ENCODE assay signal across 16 cellular contexts in the genomic region with DNA sequence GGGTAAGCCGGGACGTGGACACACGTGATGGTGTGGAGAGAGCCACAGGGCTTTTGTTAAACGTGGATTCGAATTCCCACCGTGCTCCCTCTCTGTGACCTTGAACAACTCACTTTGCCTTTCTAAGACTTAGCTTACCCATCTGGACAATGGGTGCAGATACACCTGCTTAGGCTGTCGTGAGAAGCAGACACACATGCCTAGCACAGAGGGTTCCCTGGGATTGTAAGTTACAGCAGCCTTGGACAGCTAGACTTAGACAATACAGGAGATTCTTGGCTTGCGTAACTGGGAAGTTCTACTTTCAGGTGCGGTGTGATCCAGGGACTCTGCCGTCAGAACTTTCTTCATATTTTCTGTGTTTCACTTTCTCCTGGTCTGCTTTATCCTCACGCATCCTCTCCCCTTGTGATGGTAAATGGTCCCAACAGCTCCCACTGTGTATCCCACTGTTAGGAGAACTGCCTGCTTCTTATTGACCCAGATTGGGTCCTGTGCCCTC.
A peak's percentile ranks its signal among the peaks of the same experiment; 100 is the strongest.
DNase-seq lines count a peak whose midpoint lies in the region; ATAC-seq and TF ChIP-seq lines count a peak whose summit lies in the region.
"Had no signal": no experiment of that assay in that cellular context is flagged by ENCODE, and none has a peak within 500 bp of the region (broad histone marks: within the 10 kb centered on the region; RNA-seq: fewer than 3 reads in every experiment).

No MANE protein-coding gene starts in this region.

- DNase-seq in activated CD4-positive, alpha-beta T cell treated with anti-CD3 and anti-CD28 coated beads, Interleukin-2, amount 10 ng/mL, durations not matched to agents 7 days and 5 days: no peak
- no peak for DNase-seq in activated CD4-positive, alpha-beta T cell treated with anti-CD3 and anti-CD28 coated beads for 48 hours
- DNase-seq in neural progenitor cell (ENCODE audit: low spot score) (no peak), type B pancreatic cell (ENCODE audit: extremely low spot score, unreplicated experiment) (no peak), D341Med (ENCODE audit: low spot score) (no peak), NK-92 (lab: John Stamatoyannopoulos, UW; ENCODE audit: unreplicated experiment) (no peak), hippocampal formation (lab: John Stamatoyannopoulos, UW) (no peak)
- DNase-seq: CD4-positive, alpha-beta memory T cell; NCI-H2081 treated with DMSO at 0.1 percent for 48 hours; NCI-H82 had no signal

- H3K79me2 ChIP-seq in neural progenitor cell (ENCODE audit: low read depth): no peaks in the 10 kb centered on the region

- no peak overlapping the region for H3K4me2 ChIP-seq in neural progenitor cell

- no peak overlapping the region for H3K4me3 Mint-ChIP-seq in activated CD4-positive, alpha-beta T cell treated with anti-CD3 and anti-CD28 coated beads, Interleukin-2, amount 10 ng/mL, durations not matched to agents 7 days and 5 days
- H3K4me3 Mint-ChIP-seq in activated T-helper 17 cell treated with anti-CD3 and anti-CD28 coated beads, Interleukin-2, amount 50 U/mL, for 72 hours: no peak overlapping the region
- H3K4me3 Mint-ChIP-seq in neural progenitor cell (no peak overlapping the region), type B pancreatic cell (no peak overlapping the region)
- H3K4me3 Mint-ChIP-seq: brain; CD4-positive, alpha-beta memory T cell had no signal

- TF ChIP-seq CTCF in neural progenitor cell (IDR thresholded peaks at IDR 0.05) (no peak), type B pancreatic cell (conservative IDR thresholded peaks at IDR 0.05) (no peak)

- peaks cover 43% of the 10 kb centered on the region for H3K36me3 Mint-ChIP-seq in activated CD4-positive, alpha-beta T cell treated with anti-CD3 and anti-CD28 coated beads, Interleukin-2, amount 10 ng/mL, durations not matched to agents 7 days and 5 days (ENCODE audit: low read depth)
- H3K36me3 Mint-ChIP-seq in activated T-helper 17 cell treated with anti-CD3 and anti-CD28 coated beads, Interleukin-2, amount 50 U/mL, for 72 hours (ENCODE audit: low read depth): peaks cover 97% of the 10 kb centered on the region
- H3K36me3 Mint-ChIP-seq in neural progenitor cell (peaks cover 9% of the 10 kb centered on the region), type B pancreatic cell (peaks cover 14% of the 10 kb centered on the region)

- CTCF ChIA-PET in activated CD4-positive, alpha-beta T cell treated with anti-CD3 and anti-CD28 coated beads, Interleukin-2, amount 10 ng/mL, durations not matched to agents 7 days and 5 days (lab: Charles Lee): interaction anchor here (0.8 to 1.1 kb wide), 3 partner anchors 13 to 254 kb away, joined by 3 to 4 read pairs (median 3); no protein-coding TSS in a partner anchor

- no peak overlapping the region for H3K27ac ChIP-seq in neural progenitor cell
- H3K27ac ChIP-seq: dorsolateral prefrontal cortex, RWPE1, suprapubic skin, VCaP had no signal

- ATAC-seq in activated T-helper 17 cell treated with anti-CD3 and anti-CD28 coated beads, Interleukin-2, amount 50 U/mL, for 72 hours (replicated peaks): no peak

- H3K9me3 ChIP-seq in neural progenitor cell (ENCODE audit: low read depth): no peaks in the 10 kb centered on the region
- H3K9me3 ChIP-seq: suprapubic skin had no signal

- H3K27me3 Mint-ChIP-seq in activated CD4-positive, alpha-beta T cell treated with anti-CD3 and anti-CD28 coated beads, Interleukin-2, amount 10 ng/mL, durations not matched to agents 7 days and 5 days: no peaks in the 10 kb centered on the region
- H3K27me3 Mint-ChIP-seq in activated T-helper 17 cell treated with anti-CD3 and anti-CD28 coated beads, Interleukin-2, amount 50 U/mL, for 72 hours: no peaks in the 10 kb centered on the region
- H3K27me3 Mint-ChIP-seq in neural progenitor cell (ENCODE audit: insufficient read depth, low read depth) (peaks cover 2% of the 10 kb centered on the region), type B pancreatic cell (no peaks in the 10 kb centered on the region)
- H3K27me3 Mint-ChIP-seq: brain; CD4-positive, alpha-beta memory T cell had no signal

- no peak overlapping the region for H3K4me3 ChIP-seq in neural progenitor cell
- H3K4me3 ChIP-seq: dorsolateral prefrontal cortex, suprapubic skin had no signal

- no peak overlapping the region for H3K9ac ChIP-seq in neural progenitor cell

- peaks cover 13% of the 10 kb centered on the region for H3K4me1 Mint-ChIP-seq in activated CD4-positive, alpha-beta T cell treated with anti-CD3 and anti-CD28 coated beads, Interleukin-2, amount 10 ng/mL, durations not matched to agents 7 days and 5 days
- H3K4me1 Mint-ChIP-seq in activated T-helper 17 cell treated with anti-CD3 and anti-CD28 coated beads, Interleukin-2, amount 50 U/mL, for 72 hours: no peaks in the 10 kb centered on the region
- H3K4me1 Mint-ChIP-seq in neural progenitor cell (peaks cover 8% of the 10 kb centered on the region), type B pancreatic cell (ENCODE audit: unreplicated experiment) (peaks cover 12% of the 10 kb centered on the region)

- no peaks in the 10 kb centered on the region for H3K36me3 ChIP-seq in neural progenitor cell

- H3K4me1 ChIP-seq in neural progenitor cell: peaks cover 5% of the 10 kb centered on the region
- H3K4me1 ChIP-seq: suprapubic skin had no signal

- no peaks in the 10 kb centered on the region for H3K9me3 Mint-ChIP-seq in activated CD4-positive, alpha-beta T cell treated with anti-CD3 and anti-CD28 coated beads, Interleukin-2, amount 10 ng/mL, durations not matched to agents 7 days and 5 days
- no peaks in the 10 kb centered on the region for H3K9me3 Mint-ChIP-seq in activated T-helper 17 cell treated with anti-CD3 and anti-CD28 coated beads, Interleukin-2, amount 50 U/mL, for 72 hours
- H3K9me3 Mint-ChIP-seq in neural progenitor cell (no peaks in the 10 kb centered on the region), type B pancreatic cell (no peaks in the 10 kb centered on the region)
- H3K9me3 Mint-ChIP-seq: CD4-positive, alpha-beta memory T cell had no signal

- peaks cover 9% of the 10 kb centered on the region for H3F3A ChIP-seq in neural progenitor cell (ENCODE audit: low read depth)

- no peaks in the 10 kb centered on the region for H3K27me3 ChIP-seq in neural progenitor cell
- H3K27me3 ChIP-seq: dorsolateral prefrontal cortex, suprapubic skin had no signal

- H3K27ac Mint-ChIP-seq in activated CD4-positive, alpha-beta T cell treated with anti-CD3 and anti-CD28 coated beads, Interleukin-2, amount 10 ng/mL, durations not matched to agents 7 days and 5 days: peak overlapping the region; percentile 62
- H3K27ac Mint-ChIP-seq in activated T-helper 17 cell treated with anti-CD3 and anti-CD28 coated beads, Interleukin-2, amount 50 U/mL, for 72 hours: peak overlapping the region; percentile 67
- H3K27ac Mint-ChIP-seq in neural progenitor cell (peak overlapping the region; percentile 21), type B pancreatic cell (peak overlapping the region; percentile 55)

- no peak overlapping the region for H2AFZ ChIP-seq in neural progenitor cell (replicated peaks)

- H4K20me1 ChIP-seq in neural progenitor cell (ENCODE audit: low read depth): peaks cover 10% of the 10 kb centered on the region

- POLR2A ChIA-PET in activated CD4-positive, alpha-beta T cell treated with anti-CD3 and anti-CD28 coated beads, Interleukin-2, amount 10 ng/mL, durations not matched to agents 7 days and 5 days (lab: Charles Lee): no interaction called here
